Comparison of ENCODE assay signal across 8 cellular contexts in the genomic region with DNA sequence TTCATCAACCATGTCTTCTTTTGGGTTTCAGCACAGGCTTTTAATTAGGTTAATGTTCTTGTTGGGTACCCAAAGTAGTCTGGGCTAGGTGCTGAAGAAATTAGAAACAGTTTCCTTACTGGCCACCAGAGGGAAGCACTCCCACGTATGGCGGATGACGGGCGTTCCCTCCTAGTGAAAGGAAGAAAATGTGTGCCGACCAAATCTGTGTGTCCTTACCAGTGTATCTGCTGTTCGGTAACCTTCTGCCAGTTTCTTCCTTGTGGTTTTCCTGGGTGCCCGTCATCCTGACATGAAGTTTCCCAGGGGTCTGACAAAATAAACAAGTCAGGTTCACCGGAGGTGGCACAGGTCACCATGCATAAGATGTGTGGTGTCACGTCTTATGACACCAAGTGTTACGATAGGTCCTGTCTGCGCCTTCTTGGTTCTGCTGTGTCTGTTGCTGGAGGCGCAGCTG. TPM values are rescaled to one million over a fixed set of nuclear protein-coding genes. Genes with fewer than 3 reads are reported as not detected.
DNase-seq lines count a peak whose midpoint lies in the region; ATAC-seq lines count a peak whose summit lies in the region.

No MANE protein-coding gene starts in this region.

- no peak for ATAC-seq in GM19395 (IDR thresholded peaks at IDR 0.05; ENCODE audit: unreplicated experiment)

- DNase-seq in NCI-H1436 (lab: John Stamatoyannopoulos, UW) = peak; percentile 53
- DNase-seq in NCI-H1436 treated with DMSO at 0.1 percent for 48 hours (lab: John Stamatoyannopoulos, UW) = no peak
- peak; percentile 42 for DNase-seq in LHCN-M2 (ENCODE audit: low read depth)
- peak; percentile 20 for DNase-seq in SHP77 treated with DMSO at 0.1 percent for 48 hours (lab: John Stamatoyannopoulos, UW)
- peak; percentile 21 for DNase-seq in activated effector memory CD4-positive, alpha-beta T cell treated with Interleukin-2 at 50 U/mL for 16 hours
- DNase-seq in germinal center (ENCODE audit: low spot score) = peak; percentile 73
- peak in 8 of 10 donors; percentile 24 to 88 (median 52) for DNase-seq in posterior cingulate gyrus

- intact Hi-C loops in posterior cingulate gyrus (cut with DNase I) = no loop called here

RNA-seq across cellular contexts. Expression of a gene that starts 6.0 kb away (rescaled TPM):
- not detected in 2 replicates for total RNA-seq in LHCN-M2 (2014; rRNA removed)
- 0.07 TPM for polyA plus RNA-seq in LHCN-M2 (2012)

RNA-seq across cellular contexts. Expression of a gene that starts 45.0 kb away (rescaled TPM):
- 4.0 and 4.5 TPM in 2 replicates for total RNA-seq in LHCN-M2 (2014; rRNA removed)
- polyA plus RNA-seq in LHCN-M2 (2012) = 4.0 TPM
